Comparison of ENCODE assay signal across 12 cellular contexts in genomic region chr2:71935291-71935848, GRCh38.
DNase-seq lines count a peak whose midpoint lies in the region; ATAC-seq and TF ChIP-seq lines count a peak whose summit lies in the region.
"Had no signal": no experiment of that assay in that cellular context is flagged by ENCODE, and none has a peak within 500 bp of the region (broad histone marks: within the 10 kb centered on the region; RNA-seq: fewer than 3 reads in every experiment).

No MANE protein-coding gene starts in this region.

- H2BK120ac ChIP-seq in neuronal stem cell (ENCODE audit: low read depth, low read length) = peak overlapping the region; percentile 0

- H3K27ac ChIP-seq in mammary epithelial cell (ENCODE audit: insufficient read depth, low read depth, low read length) (no peak overlapping the region), neuronal stem cell (replicated peaks; ENCODE audit: low read length) (no peak overlapping the region)
- H3K27ac ChIP-seq: pancreas had no signal

- intact Hi-C loops in MCF 10A (cut with micrococcal nuclease) (no loop called here), mammary epithelial cell (cut with micrococcal nuclease) (no loop called here)

- H4K8ac ChIP-seq in neuronal stem cell (ENCODE audit: low read depth, low read length) = no peak overlapping the region

- ATAC-seq in HG03108 (IDR thresholded peaks at IDR 0.05; ENCODE audit: unreplicated experiment) = no peak
- no peak for ATAC-seq in GM19397 (IDR thresholded peaks at IDR 0.05; ENCODE audit: unreplicated experiment)
- ATAC-seq: HCT116 had no signal

- no peak overlapping the region for H4K91ac ChIP-seq in neuronal stem cell (ENCODE audit: low read depth, low read length, poor library complexity)

- no peak overlapping the region for H3K4ac ChIP-seq in neuronal stem cell (ENCODE audit: low read length)

- no peaks in the 10 kb centered on the region for H3K4me1 ChIP-seq in mammary epithelial cell (ENCODE audit: insufficient read depth, low read length)
- no peaks in the 10 kb centered on the region for H3K4me1 ChIP-seq in neuronal stem cell (ENCODE audit: control insufficient read depth in 2 of 2, insufficient read depth in 1 of 2, low read depth in 1 of 2, low read length in 2 of 2)
- H3K4me1 ChIP-seq: pancreas had no signal

- CTCF ChIA-PET in MCF 10A (lab: Yijun Ruan, JAX) (interaction anchor here (1.9 to 6.7 kb wide), 3 partner anchors 12 to 215 kb away, joined by 7 to 51 read pairs (median 9); no protein-coding TSS in a partner anchor), mammary epithelial cell (lab: Charles Lee; ENCODE audit: low non-redundant PET) (no interaction called here)

- TF ChIP-seq CTCF in MCF 10A (IDR thresholded peaks at IDR 0.05; ENCODE audit: unreplicated experiment) = no peak
- no peak for TF ChIP-seq CTCF in mammary epithelial cell (conservative IDR thresholded peaks at IDR 0.05 in 1 of 2, IDR thresholded peaks at IDR 0.05 in 1 of 2; ENCODE audit: extremely low read depth in 1 of 2, insufficient read depth in 1 of 2, low read depth in 1 of 2, low read length in 2 of 2)
- TF ChIP-seq CTCF in fibroblast of pulmonary artery (IDR thresholded peaks at IDR 0.05; ENCODE audit: low read length, missing control alignments) = no peak

- no peak overlapping the region for H3K27ac Mint-ChIP-seq in MCF 10A (ENCODE audit: low read depth, unreplicated experiment)

- H3K9ac ChIP-seq in mammary epithelial cell (ENCODE audit: insufficient read depth, low read length) = no peak overlapping the region
- H3K9ac ChIP-seq in neuronal stem cell (ENCODE audit: low read depth, low read length, poor library complexity) = no peak overlapping the region

- no peaks in the 10 kb centered on the region for H3K79me1 ChIP-seq in neuronal stem cell (ENCODE audit: low read depth, low read length)

- no peak overlapping the region for H2BK5ac ChIP-seq in neuronal stem cell (ENCODE audit: low read length)

- no peaks in the 10 kb centered on the region for H3K27me3 Mint-ChIP-seq in MCF 10A (ENCODE audit: insufficient read depth, unreplicated experiment)

- WGBS in mammary epithelial cell (ENCODE audit: low coverage, missing lambda C conversion rate) = 61% methylated on average over 9 of the region's 11 CpGs
- no CpG with 5 or more reads among the region's 11 CpGs for WGBS in neuronal stem cell (ENCODE audit: extremely low coverage in 2 of 2, insufficient read length in 2 of 2, insufficient replicate concordance in 1 of 2), 2 donors

- DNase-seq in MCF 10A (ENCODE audit: unreplicated experiment) (peak; percentile 77), mammary epithelial cell (no peak), fibroblast of pulmonary artery (ENCODE audit: low read depth) (peak; percentile 49), neuronal stem cell (ENCODE audit: low spot score) (no peak), SKM-1 (lab: John Stamatoyannopoulos, UW; ENCODE audit: unreplicated experiment) (no peak), KG1 (lab: John Stamatoyannopoulos, UW) (no peak)
- DNase-seq: GDM1, NCI-H1092 treated with DMSO at 0.1 percent for 48 hours, pancreas had no signal

- H3K27me3 ChIP-seq in mammary epithelial cell (ENCODE audit: insufficient read depth, low read length) (peaks cover 2% of the 10 kb centered on the region), neuronal stem cell (ENCODE audit: control insufficient read depth in 3 of 3, insufficient read depth in 3 of 3, low read depth in 1 of 3, low read length in 3 of 3) (no peaks in the 10 kb centered on the region)
- H3K27me3 ChIP-seq: pancreas had no signal

- H3K9me3 ChIP-seq in mammary epithelial cell (replicated peaks; ENCODE audit: insufficient read depth, low read length) (no peaks in the 10 kb centered on the region), neuronal stem cell (replicated peaks in 1 of 2; ENCODE audit: control insufficient read depth in 2 of 2, insufficient read depth in 1 of 2, low read depth in 1 of 2, low read length in 2 of 2) (peaks cover 0 to 1% of the 10 kb centered on the region in 2 donors)
- H3K9me3 ChIP-seq: pancreas had no signal

- no peaks in the 10 kb centered on the region for H3K79me2 ChIP-seq in mammary epithelial cell (ENCODE audit: insufficient read depth, low read length)

- POLR2A ChIA-PET in MCF 10A (lab: Yijun Ruan, JAX) = interaction anchor here (0.6 to 1.7 kb wide), 3 partner anchors 11 to 215 kb away, joined by 3 to 4 read pairs (median 3); no protein-coding TSS in a partner anchor

- H4K20me1 ChIP-seq in mammary epithelial cell (ENCODE audit: insufficient read depth, low read length) = no peaks in the 10 kb centered on the region

- H2BK12ac ChIP-seq in neuronal stem cell (ENCODE audit: low read length) = no peak overlapping the region

- peaks cover 5% of the 10 kb centered on the region for H3K4me1 Mint-ChIP-seq in MCF 10A (ENCODE audit: insufficient read depth, unreplicated experiment)

- no peak overlapping the region for H3K14ac ChIP-seq in neuronal stem cell (ENCODE audit: low read length)

- H3K4me3 ChIP-seq in mammary epithelial cell (replicated peaks in 1 of 3; ENCODE audit: insufficient read depth in 1 of 3, low read depth in 2 of 3, low read length in 3 of 3) (no peak overlapping the region), fibroblast of pulmonary artery (replicated peaks; ENCODE audit: low read depth, low read length) (no peak overlapping the region), neuronal stem cell (ENCODE audit: low read length in 2 of 2) (no peak overlapping the region)
- H3K4me3 ChIP-seq: pancreas had no signal

- BruUV-seq in MCF 10A (replicated peaks; lab: Mats Ljungman, UMichigan) (no TSS peak), mammary epithelial cell (replicated peaks; lab: Mats Ljungman, UMichigan) (no TSS peak)

- H2AK5ac ChIP-seq in neuronal stem cell (ENCODE audit: low read depth, low read length) = peak overlapping the region; percentile 82

- no peaks in the 10 kb centered on the region for H3K36me3 ChIP-seq in mammary epithelial cell (ENCODE audit: insufficient read depth, low read length)
- no peaks in the 10 kb centered on the region for H3K36me3 ChIP-seq in neuronal stem cell (replicated peaks in 1 of 2; ENCODE audit: control insufficient read depth in 2 of 2, insufficient read depth in 2 of 2, low read length in 2 of 2)
- H3K36me3 ChIP-seq: pancreas had no signal

- dilution Hi-C loops in mammary epithelial cell (cut with HindIII; ENCODE audit: low sequenced_read_pairs) = loop anchor here (25.0 kb wide), 1 partner anchor 202 kb away; the partner anchor contains the start of gene CYP26B1

- no peak overlapping the region for H3K4me3 Mint-ChIP-seq in MCF 10A (ENCODE audit: unreplicated experiment)

- no peak overlapping the region for H3K18ac ChIP-seq in neuronal stem cell (ENCODE audit: low read length)

- H3K4me2 ChIP-seq in mammary epithelial cell (ENCODE audit: insufficient read depth, low read depth, low read length) (no peak overlapping the region), neuronal stem cell (ENCODE audit: insufficient read depth, low read length, poor library complexity, severe bottlenecking) (no peak overlapping the region)

- no peak overlapping the region for H2AFZ ChIP-seq in mammary epithelial cell (ENCODE audit: low read depth, low read length)
- H2AFZ ChIP-seq in neuronal stem cell (ENCODE audit: low read length) = no peak overlapping the region

- no peaks in the 10 kb centered on the region for H3K9me3 Mint-ChIP-seq in MCF 10A (ENCODE audit: unreplicated experiment)

- H2BK15ac ChIP-seq in neuronal stem cell (ENCODE audit: low read length) = no peak overlapping the region

- no peak overlapping the region for H3K23ac ChIP-seq in neuronal stem cell (ENCODE audit: low read depth, low read length, poor library complexity)

- H3K36me3 Mint-ChIP-seq in MCF 10A (ENCODE audit: insufficient read depth, unreplicated experiment) = no peaks in the 10 kb centered on the region

- in situ Hi-C loops in mammary epithelial cell (cut with MboI; ENCODE audit: low sequenced_read_pairs in 2 of 2) = loop anchor here in 1 of 2 donors (25.0 kb wide), 1 partner anchor 802 kb away; no protein-coding TSS in a partner anchor

Comparison
In these comparisons a context has a peak if more than half of its experiments do, and no peak if none do; other contexts are left out.
1. DNase-seq: peak in MCF 10A (single experiment) and fibroblast of pulmonary artery (single experiment); none in mammary epithelial cell (single experiment), neuronal stem cell (single experiment), SKM-1 (single experiment) and KG1 (single experiment).